In genomic region chr5:154565123-154565522, GRCh38 we compare ENCODE assay signal across 23 cellular contexts.
"Had no signal": no experiment of that assay in that cellular context is flagged by ENCODE, and none has a peak within 500 bp of the region (broad histone marks: within the 10 kb centered on the region; RNA-seq: fewer than 3 reads in every experiment).

No MANE protein-coding gene starts in this region.

- ATAC-seq: effector memory CD8-positive, alpha-beta T cell; esophagus mucosa; foreskin keratinocyte; gastroesophageal sphincter; heart left ventricle; left colon; left lobe of liver; left ventricle myocardium superior had no signal

- H3K36me3 ChIP-seq: colonic mucosa, gastroesophageal sphincter, heart left ventricle had no signal

- H3K9me3 ChIP-seq: colonic mucosa, gastroesophageal sphincter, heart left ventricle had no signal

- H3K4me3 Mint-ChIP-seq: dendritic cell treated with granulocyte-macrophage colony-stimulating factor and Interleukin-4, amounts not matched to agents 40 ng/mL and 50 ng/mL, for 4 days; effector memory CD8-positive, alpha-beta T cell; endodermal cell; immature natural killer cell had no signal

- DNase-seq: colonic mucosa; cortex of kidney; effector CD8-positive, alpha-beta T cell; effector memory CD8-positive, alpha-beta T cell; endodermal cell; erythroblast; foreskin keratinocyte; heart left ventricle; hypothalamus; immature natural killer cell; islet precursor cell; kidney; kidney glomerular epithelial cell; left colon; left ventricle myocardium superior; mesenchymal stem cell; midbrain had no signal

- H3K27me3 ChIP-seq: colonic mucosa, hepatocyte had no signal

- H3K36me3 Mint-ChIP-seq: immature natural killer cell had no signal

- H3K4me1 ChIP-seq: colonic mucosa, foreskin keratinocyte, gastroesophageal sphincter, heart left ventricle had no signal

- H3K27ac ChIP-seq: colonic mucosa, epithelial cell of prostate, foreskin keratinocyte, gastroesophageal sphincter, heart left ventricle, hepatocyte had no signal

- H3K27ac Mint-ChIP-seq: dendritic cell treated with granulocyte-macrophage colony-stimulating factor and Interleukin-4, amounts not matched to agents 40 ng/mL and 50 ng/mL, for 4 days; effector memory CD8-positive, alpha-beta T cell; endodermal cell; immature natural killer cell had no signal

- H3K4me3 ChIP-seq: colonic mucosa, gastroesophageal sphincter, heart left ventricle, hepatocyte had no signal

- H3K9me3 Mint-ChIP-seq: dendritic cell treated with granulocyte-macrophage colony-stimulating factor and Interleukin-4, amounts not matched to agents 40 ng/mL and 50 ng/mL, for 4 days; effector memory CD8-positive, alpha-beta T cell; endodermal cell; immature natural killer cell had no signal

- H3K4me1 Mint-ChIP-seq: immature natural killer cell had no signal
